In the genomic region with DNA sequence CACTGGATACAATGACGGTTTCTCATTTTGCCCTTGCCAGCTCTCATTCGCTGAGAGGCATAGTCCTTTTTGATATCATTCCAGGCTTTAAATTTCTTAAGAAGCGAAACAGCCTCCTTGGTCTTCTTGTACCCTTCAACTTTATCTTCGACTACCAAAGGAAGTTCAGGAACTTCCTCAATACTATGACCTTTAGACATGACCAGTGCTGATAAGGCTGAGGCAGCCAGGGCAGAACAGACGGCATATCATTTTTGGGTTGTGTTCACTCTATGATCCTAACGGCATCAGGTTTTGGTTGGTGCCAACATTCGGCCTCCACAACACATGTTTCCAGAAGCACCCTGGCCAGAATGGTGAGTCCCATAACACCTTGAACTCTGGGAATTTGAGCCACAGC, we compare ENCODE assay signal across 29 cellular contexts. TPM values are rescaled to one million over a fixed set of nuclear protein-coding genes. Genes with fewer than 3 reads are reported as not detected.
"Had no signal": no experiment of that assay in that cellular context is flagged by ENCODE, and none has a peak within 500 bp of the region (broad histone marks: within the 10 kb centered on the region; RNA-seq: fewer than 3 reads in every experiment).

No MANE protein-coding gene starts in this region.

- DNase-seq: hippocampal formation; immature natural killer cell; kidney; left colon; left ventricle myocardium inferior; mesendoderm; mucosa of descending colon; naive thymus-derived CD4-positive, alpha-beta T cell; nucleus accumbens; pancreas; posterior cingulate gyrus; retina; right cardiac atrium; stimulated activated CD4-positive, alpha-beta T cell treated with anti-CD3 and anti-CD28 coated beads, Interleukin-1b, Interleukin-23, amount 100 ng/mL, for 48 hours; stimulated activated CD4-positive, alpha-beta T cell treated with anti-CD3 and anti-CD28 coated beads, Interleukin-2, amount 100 ng/mL, for 48 hours; stimulated activated CD4-positive, alpha-beta T cell treated with anti-CD3 and anti-CD28 coated beads, Interleukin-4, amount 100 ng/mL, for 4 hours; stimulated activated CD8-positive, alpha-beta memory T cell treated with anti-CD3 and anti-CD28 coated beads, Interleukin-4, amount 100 ng/mL, for 48 hours; stimulated activated naive B cell treated with anti-CD40 and anti-IgM and Interleukin-4, amounts not matched to agents 10 μg/mL and 1 μg/mL and 100 μg/mL, for 72 hours; stimulated activated naive CD8-positive, alpha-beta T cell treated with anti-CD3 and anti-CD28 coated beads, Interleukin-15, Interleukin-2, amounts not matched to agents 100 U/mL and 50 U/mL, for 24 hours; stomach; testis; thyroid gland; transverse colon; upper lobe of left lung had no signal

- H3K36me3 Mint-ChIP-seq: mesothelial cell of epicardium; natural killer cell treated with Interleukin-12 subunit alpha and Interleukin-12 subunit beta and Interleukin-15 and Interleukin-18, amount 100 ng/mL, for 72 hours; stimulated activated naive B cell treated with anti-CD40 and anti-IgM and Interleukin-4, amounts not matched to agents 10 μg/mL and 1 μg/mL and 100 μg/mL, for 72 hours had no signal

- H3K9me3 Mint-ChIP-seq: mesothelial cell of epicardium had no signal

- H3K27ac Mint-ChIP-seq: immature natural killer cell; mesothelial cell of epicardium; naive thymus-derived CD4-positive, alpha-beta T cell; natural killer cell treated with Interleukin-12 subunit alpha and Interleukin-12 subunit beta and Interleukin-15 and Interleukin-18, amount 100 ng/mL, for 72 hours; stimulated activated naive B cell treated with anti-CD40 and anti-IgM and Interleukin-4, amounts not matched to agents 10 μg/mL and 1 μg/mL and 100 μg/mL, for 72 hours had no signal

- ATAC-seq: left colon; mucosa of descending colon; naive thymus-derived CD4-positive, alpha-beta T cell; natural killer cell treated with Interleukin-12 subunit alpha and Interleukin-12 subunit beta and Interleukin-15 and Interleukin-18, amount 100 ng/mL, for 72 hours; pancreas; right cardiac atrium; sciatic nerve; stimulated activated naive B cell treated with anti-CD40 and anti-IgM and Interleukin-4, amounts not matched to agents 10 μg/mL and 1 μg/mL and 100 μg/mL, for 72 hours; stimulated activated naive CD8-positive, alpha-beta T cell treated with anti-CD3 and anti-CD28 coated beads, Interleukin-15, Interleukin-2, amounts not matched to agents 100 U/mL and 50 U/mL, for 24 hours had no signal

- H3K4me1 Mint-ChIP-seq: immature natural killer cell; mesothelial cell of epicardium; stimulated activated naive B cell treated with anti-CD40 and anti-IgM and Interleukin-4, amounts not matched to agents 10 μg/mL and 1 μg/mL and 100 μg/mL, for 72 hours had no signal

- H3K4me3 Mint-ChIP-seq: immature natural killer cell; mesothelial cell of epicardium; naive thymus-derived CD4-positive, alpha-beta T cell; natural killer cell treated with Interleukin-12 subunit alpha and Interleukin-12 subunit beta and Interleukin-15 and Interleukin-18, amount 100 ng/mL, for 72 hours; stimulated activated naive B cell treated with anti-CD40 and anti-IgM and Interleukin-4, amounts not matched to agents 10 μg/mL and 1 μg/mL and 100 μg/mL, for 72 hours had no signal

RNA-seq across cellular contexts. Expression of gene MYOC, which starts 31.3 kb away (rescaled TPM):
- total RNA-seq: myocyte; naive thymus-derived CD4-positive, alpha-beta T cell; natural killer cell treated with Interleukin-12 subunit alpha and Interleukin-12 subunit beta and Interleukin-15 and Interleukin-18, amount 100 ng/mL, for 72 hours; osteoblast had no signal
